Comparison of ENCODE assay signal across 11 cellular contexts in genomic region chr1:114718661-114719423, GRCh38. TPM values are rescaled to one million over a fixed set of nuclear protein-coding genes. Genes with fewer than 3 reads are reported as not detected.
DNase-seq lines count a peak whose midpoint lies in the region; ATAC-seq and FAIRE-seq lines count a peak whose summit lies in the region.
"Had no signal": no experiment of that assay in that cellular context is flagged by ENCODE, and none has a peak within 500 bp of the region (broad histone marks: within the 10 kb centered on the region; RNA-seq: fewer than 3 reads in every experiment).

No MANE protein-coding gene starts in this region.

- H3K4me3 Mint-ChIP-seq in activated naive CD4-positive, alpha-beta T cell treated with anti-CD3 and anti-CD28 coated beads for 36 hours, result no peak overlapping the region
- no peak overlapping the region for H3K4me3 Mint-ChIP-seq in activated T-helper 1 cell treated with anti-CD3 and anti-CD28 coated beads, Interleukin-12 subunit alpha, Interleukin-12 subunit beta, Interleukin-2, Interleukin-4 antibody, amounts not matched to agents 30 ng/mL and 10 ng/mL and 1 ng/mL, durations not matched to agents 14 hours and 24 hours and 36 hours

- no peak for FAIRE-seq in GM19239 (lab: Jason Lieb, UNC)

- DNase-seq in activated naive CD4-positive, alpha-beta T cell treated with anti-CD3 and anti-CD28 coated beads for 36 hours, result peak; percentile 11
- no peak for DNase-seq in activated naive CD4-positive, alpha-beta T cell (lab: John Stamatoyannopoulos, UW)
- no peak for DNase-seq in activated T-helper 1 cell treated with anti-CD3 and anti-CD28 coated beads, Interleukin-12 subunit alpha, Interleukin-12 subunit beta, Interleukin-2, Interleukin-4 antibody, amounts not matched to agents 30 ng/mL and 10 ng/mL and 1 ng/mL, durations not matched to agents 14 hours and 24 hours and 36 hours (ENCODE audit: low spot score)
- DNase-seq in glomerular visceral epithelial cell (ENCODE audit: extremely low spot score), result peak; percentile 42
- DNase-seq in stromal cell of bone marrow (ENCODE audit: low read depth), result peak; percentile 41
- DNase-seq in GM19239 (ENCODE audit: insufficient read length, low spot score), result no peak
- DNase-seq: central memory CD4-positive, alpha-beta T cell; NCI-H146 had no signal

- H3K4me1 Mint-ChIP-seq in activated naive CD4-positive, alpha-beta T cell treated with anti-CD3 and anti-CD28 coated beads for 36 hours (ENCODE audit: low read depth), result peaks cover 26% of the 10 kb centered on the region
- peaks cover 31% of the 10 kb centered on the region for H3K4me1 Mint-ChIP-seq in activated T-helper 1 cell treated with anti-CD3 and anti-CD28 coated beads, Interleukin-12 subunit alpha, Interleukin-12 subunit beta, Interleukin-2, Interleukin-4 antibody, amounts not matched to agents 30 ng/mL and 10 ng/mL and 1 ng/mL, durations not matched to agents 14 hours and 24 hours and 36 hours (ENCODE audit: low read depth)

- peaks cover 41% of the 10 kb centered on the region for H3K36me3 Mint-ChIP-seq in activated naive CD4-positive, alpha-beta T cell treated with anti-CD3 and anti-CD28 coated beads for 36 hours (ENCODE audit: low read depth)
- peaks cover 64% of the 10 kb centered on the region for H3K36me3 Mint-ChIP-seq in activated T-helper 1 cell treated with anti-CD3 and anti-CD28 coated beads, Interleukin-12 subunit alpha, Interleukin-12 subunit beta, Interleukin-2, Interleukin-4 antibody, amounts not matched to agents 30 ng/mL and 10 ng/mL and 1 ng/mL, durations not matched to agents 14 hours and 24 hours and 36 hours (ENCODE audit: low read depth)

- peak overlapping the region; percentile 64 for H3K27ac Mint-ChIP-seq in activated naive CD4-positive, alpha-beta T cell treated with anti-CD3 and anti-CD28 coated beads for 36 hours
- H3K27ac Mint-ChIP-seq in activated T-helper 1 cell treated with anti-CD3 and anti-CD28 coated beads, Interleukin-12 subunit alpha, Interleukin-12 subunit beta, Interleukin-2, Interleukin-4 antibody, amounts not matched to agents 30 ng/mL and 10 ng/mL and 1 ng/mL, durations not matched to agents 14 hours and 24 hours and 36 hours, result peak overlapping the region; percentile 26

- H3K9me3 Mint-ChIP-seq in activated naive CD4-positive, alpha-beta T cell treated with anti-CD3 and anti-CD28 coated beads for 36 hours, result no peaks in the 10 kb centered on the region
- H3K9me3 Mint-ChIP-seq in activated T-helper 1 cell treated with anti-CD3 and anti-CD28 coated beads, Interleukin-12 subunit alpha, Interleukin-12 subunit beta, Interleukin-2, Interleukin-4 antibody, amounts not matched to agents 30 ng/mL and 10 ng/mL and 1 ng/mL, durations not matched to agents 14 hours and 24 hours and 36 hours, result no peaks in the 10 kb centered on the region

- CTCF ChIA-PET in activated naive CD4-positive, alpha-beta T cell treated with anti-CD3 and anti-CD28 coated beads for 36 hours (lab: Charles Lee), result no interaction called here

- H3K27me3 Mint-ChIP-seq in activated naive CD4-positive, alpha-beta T cell treated with anti-CD3 and anti-CD28 coated beads for 36 hours (ENCODE audit: low read depth), result no peaks in the 10 kb centered on the region
- no peaks in the 10 kb centered on the region for H3K27me3 Mint-ChIP-seq in activated T-helper 1 cell treated with anti-CD3 and anti-CD28 coated beads, Interleukin-12 subunit alpha, Interleukin-12 subunit beta, Interleukin-2, Interleukin-4 antibody, amounts not matched to agents 30 ng/mL and 10 ng/mL and 1 ng/mL, durations not matched to agents 14 hours and 24 hours and 36 hours (ENCODE audit: insufficient read depth)

- intact Hi-C loops in activated naive CD4-positive, alpha-beta T cell treated with anti-CD3 and anti-CD28 coated beads for 36 hours (cut with micrococcal nuclease), result no loop called here
- intact Hi-C loops in activated T-helper 1 cell treated with anti-CD3 and anti-CD28 coated beads, Interleukin-12 subunit alpha, Interleukin-12 subunit beta, Interleukin-2, Interleukin-4 antibody, amounts not matched to agents 30 ng/mL and 10 ng/mL and 1 ng/mL, durations not matched to agents 14 hours and 24 hours and 36 hours (cut with micrococcal nuclease), result loop anchor here (2.0 to 10.0 kb wide), 3 partner anchors 14 to 817 kb away; partner anchors contain the start of genes AP4B1 and OLFML3

- ATAC-seq in HG02938 (IDR thresholded peaks at IDR 0.05; ENCODE audit: unreplicated experiment) (no peak), HG02642 (IDR thresholded peaks at IDR 0.05; ENCODE audit: poor library complexity, unreplicated experiment) (no peak)

RNA-seq across cellular contexts. Expression of gene NRAS, which starts 2.3 kb away (rescaled TPM):
- 10 to 100 TPM; 42.1 to 43.9 TPM for total RNA-seq in activated naive CD4-positive, alpha-beta T cell treated with anti-CD3 and anti-CD28 coated beads for 36 hours
- 57.5 and 62.1 TPM in 2 replicates for total RNA-seq in activated T-helper 1 cell treated with anti-CD3 and anti-CD28 coated beads, Interleukin-12 subunit alpha, Interleukin-12 subunit beta, Interleukin-2, Interleukin-4 antibody, amounts not matched to agents 30 ng/mL and 10 ng/mL and 1 ng/mL, durations not matched to agents 14 hours and 24 hours and 36 hours

RNA-seq across cellular contexts. Expression of gene AMPD1, which starts 23.5 kb away (rescaled TPM):
- not detected for total RNA-seq in activated naive CD4-positive, alpha-beta T cell treated with anti-CD3 and anti-CD28 coated beads for 36 hours
- total RNA-seq in activated T-helper 1 cell treated with anti-CD3 and anti-CD28 coated beads, Interleukin-12 subunit alpha, Interleukin-12 subunit beta, Interleukin-2, Interleukin-4 antibody, amounts not matched to agents 30 ng/mL and 10 ng/mL and 1 ng/mL, durations not matched to agents 14 hours and 24 hours and 36 hours, result 0.56 TPM in 1 of 2 replicates, not detected in the other
- total RNA-seq: OCI-LY7 had no signal

RNA-seq across cellular contexts. Expression of gene CSDE1, which starts 38.9 kb away (rescaled TPM):
- 100 to 1,000 TPM; 533 to 579 TPM for total RNA-seq in activated naive CD4-positive, alpha-beta T cell treated with anti-CD3 and anti-CD28 coated beads for 36 hours
- 398 and 421 TPM in 2 replicates for total RNA-seq in activated T-helper 1 cell treated with anti-CD3 and anti-CD28 coated beads, Interleukin-12 subunit alpha, Interleukin-12 subunit beta, Interleukin-2, Interleukin-4 antibody, amounts not matched to agents 30 ng/mL and 10 ng/mL and 1 ng/mL, durations not matched to agents 14 hours and 24 hours and 36 hours

RNA-seq across cellular contexts. Expression of gene DENND2C, which starts 49.0 kb away (rescaled TPM):
- under 1 TPM; 0.31 to 0.47 TPM for total RNA-seq in activated naive CD4-positive, alpha-beta T cell treated with anti-CD3 and anti-CD28 coated beads for 36 hours
- 0.16 and 0.24 TPM in 2 replicates for total RNA-seq in activated T-helper 1 cell treated with anti-CD3 and anti-CD28 coated beads, Interleukin-12 subunit alpha, Interleukin-12 subunit beta, Interleukin-2, Interleukin-4 antibody, amounts not matched to agents 30 ng/mL and 10 ng/mL and 1 ng/mL, durations not matched to agents 14 hours and 24 hours and 36 hours

Comparison
In these comparisons a context has a peak if more than half of its experiments do, and no peak if none do; other contexts are left out.
1. DNase-seq: peak in activated naive CD4-positive, alpha-beta T cell treated with anti-CD3 and anti-CD28 coated beads for 36 hours (single experiment), glomerular visceral epithelial cell (single experiment) and stromal cell of bone marrow (single experiment); none in activated naive CD4-positive, alpha-beta T cell (0 of 4), activated T-helper 1 cell treated with anti-CD3 and anti-CD28 coated beads, Interleukin-12 subunit alpha, Interleukin-12 subunit beta, Interleukin-2, Interleukin-4 antibody, amounts not matched to agents 30 ng/mL and 10 ng/mL and 1 ng/mL, durations not matched to agents 14 hours and 24 hours and 36 hours (single experiment) and GM19239 (single experiment).